ENCODE assay signal across 2 cellular contexts in genomic region chr2:184620367-184620766, GRCh38.
TF ChIP-seq lines count a peak whose summit lies in the region.

No MANE protein-coding gene starts in this region.

TF ChIP-seq in IMR-90, 13 proteins besides CTCF, POLR2A, EP300 and RAD21 (continued from another document):
- TF ChIP-seq MAZ (IDR thresholded peaks at IDR 0.05; ENCODE audit: borderline replicate concordance, low read depth, low read length) = no peak
- no peak for TF ChIP-seq MXI1 (IDR thresholded peaks at IDR 0.05; ENCODE audit: borderline replicate concordance, low read depth, low read length)
- TF ChIP-seq USF2 (IDR thresholded peaks at IDR 0.05; ENCODE audit: low read depth, low read length) = no peak
- no peak for TF ChIP-seq RFX5 (IDR thresholded peaks at IDR 0.05; ENCODE audit: low read depth, low read length)
- no peak for TF ChIP-seq FOS (IDR thresholded peaks at IDR 0.05; ENCODE audit: low read depth, low read length)
- no peak for TF ChIP-seq NFE2L2 (IDR thresholded peaks at IDR 0.05; ENCODE audit: low read depth, low read length)

TF ChIP-seq in endothelial cell of umbilical vein, 7 proteins besides CTCF, POLR2A, EP300 and RAD21 (continued from another document):
- TF ChIP-seq POLR2AphosphoS5 (IDR thresholded peaks at IDR 0.05; ENCODE audit: insufficient read depth, low read depth, low read length) = no peak
